ENCODE assay signal across 1 cellular context in genomic region chr17:8117980-8118768, GRCh38.
TF ChIP-seq lines count a peak whose summit lies in the region.

Gene ALOXE3 (minus strand): TSS chr17:8118514. CDS start chr17:8117990, 524 bp downstream.

TF ChIP-seq in HEK293, 187 proteins besides CTCF, POLR2A, EP300 and RAD21 (continued from another document):
- TF ChIP-seq KLF17 (tag by site-specific recombination; IDR thresholded peaks at IDR 0.05) (peak; percentile 60), ZNF211 (tag by site-specific recombination; IDR thresholded peaks at IDR 0.05; ENCODE audit: low read depth) (no peak), ZFHX2 (tag by site-specific recombination; conservative IDR thresholded peaks at IDR 0.05) (peak; percentile 71; the same call in 1 of the 2 replicates), ZBTB20 (tag by site-specific recombination; IDR thresholded peaks at IDR 0.05) (peak; percentile 73), YY2 (tag by site-specific recombination; IDR thresholded peaks at IDR 0.05) (no peak), ZNF433 (tag by site-specific recombination; IDR thresholded peaks at IDR 0.05; ENCODE audit: low read depth) (no peak), ZNF677 (tag by site-specific recombination; IDR thresholded peaks at IDR 0.05) (no peak), ZNF600 (tag by site-specific recombination; IDR thresholded peaks at IDR 0.05) (peak; percentile 99), ZBTB8A (tag by site-specific recombination; IDR thresholded peaks at IDR 0.05) (peak; percentile 47)
- TF ChIP-seq, protein P1, sequence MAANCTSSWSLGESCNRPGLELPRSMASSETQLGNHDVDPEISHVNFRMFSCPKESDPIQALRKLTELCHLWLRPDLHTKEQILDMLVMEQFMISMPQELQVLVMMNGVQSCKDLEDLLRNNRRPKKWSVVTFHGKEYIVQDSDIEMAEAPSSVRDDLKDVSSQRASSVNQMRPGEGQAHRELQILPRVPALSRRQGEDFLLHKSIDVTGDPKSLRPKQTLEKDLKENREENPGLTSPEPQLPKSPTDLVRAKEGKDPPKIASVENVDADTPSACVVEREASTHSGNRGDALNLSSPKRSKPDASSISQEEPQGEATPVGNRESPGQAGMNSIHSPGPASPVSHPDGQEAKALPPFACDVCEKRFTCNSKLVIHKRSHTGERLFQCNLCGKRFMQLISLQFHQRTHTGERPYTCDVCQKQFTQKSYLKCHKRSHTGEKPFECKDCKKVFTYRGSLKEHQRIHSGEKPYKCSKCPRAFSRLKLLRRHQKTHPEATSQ (tag by site-specific recombination; IDR thresholded peaks at IDR 0.05): no peak
- TF ChIP-seq, protein P2, sequence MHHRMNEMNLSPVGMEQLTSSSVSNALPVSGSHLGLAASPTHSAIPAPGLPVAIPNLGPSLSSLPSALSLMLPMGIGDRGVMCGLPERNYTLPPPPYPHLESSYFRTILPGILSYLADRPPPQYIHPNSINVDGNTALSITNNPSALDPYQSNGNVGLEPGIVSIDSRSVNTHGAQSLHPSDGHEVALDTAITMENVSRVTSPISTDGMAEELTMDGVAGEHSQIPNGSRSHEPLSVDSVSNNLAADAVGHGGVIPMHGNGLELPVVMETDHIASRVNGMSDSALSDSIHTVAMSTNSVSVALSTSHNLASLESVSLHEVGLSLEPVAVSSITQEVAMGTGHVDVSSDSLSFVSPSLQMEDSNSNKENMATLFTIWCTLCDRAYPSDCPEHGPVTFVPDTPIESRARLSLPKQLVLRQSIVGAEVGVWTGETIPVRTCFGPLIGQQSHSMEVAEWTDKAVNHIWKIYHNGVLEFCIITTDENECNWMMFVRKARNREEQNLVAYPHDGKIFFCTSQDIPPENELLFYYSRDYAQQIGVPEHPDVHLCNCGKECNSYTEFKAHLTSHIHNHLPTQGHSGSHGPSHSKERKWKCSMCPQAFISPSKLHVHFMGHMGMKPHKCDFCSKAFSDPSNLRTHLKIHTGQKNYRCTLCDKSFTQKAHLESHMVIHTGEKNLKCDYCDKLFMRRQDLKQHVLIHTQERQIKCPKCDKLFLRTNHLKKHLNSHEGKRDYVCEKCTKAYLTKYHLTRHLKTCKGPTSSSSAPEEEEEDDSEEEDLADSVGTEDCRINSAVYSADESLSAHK (tag by site-specific recombination; IDR thresholded peaks at IDR 0.05): no peak
TF ChIP-seq in HEK293: peak in this region for 35.
